Comparison of ENCODE assay signal across 11 cellular contexts in the genomic region with DNA sequence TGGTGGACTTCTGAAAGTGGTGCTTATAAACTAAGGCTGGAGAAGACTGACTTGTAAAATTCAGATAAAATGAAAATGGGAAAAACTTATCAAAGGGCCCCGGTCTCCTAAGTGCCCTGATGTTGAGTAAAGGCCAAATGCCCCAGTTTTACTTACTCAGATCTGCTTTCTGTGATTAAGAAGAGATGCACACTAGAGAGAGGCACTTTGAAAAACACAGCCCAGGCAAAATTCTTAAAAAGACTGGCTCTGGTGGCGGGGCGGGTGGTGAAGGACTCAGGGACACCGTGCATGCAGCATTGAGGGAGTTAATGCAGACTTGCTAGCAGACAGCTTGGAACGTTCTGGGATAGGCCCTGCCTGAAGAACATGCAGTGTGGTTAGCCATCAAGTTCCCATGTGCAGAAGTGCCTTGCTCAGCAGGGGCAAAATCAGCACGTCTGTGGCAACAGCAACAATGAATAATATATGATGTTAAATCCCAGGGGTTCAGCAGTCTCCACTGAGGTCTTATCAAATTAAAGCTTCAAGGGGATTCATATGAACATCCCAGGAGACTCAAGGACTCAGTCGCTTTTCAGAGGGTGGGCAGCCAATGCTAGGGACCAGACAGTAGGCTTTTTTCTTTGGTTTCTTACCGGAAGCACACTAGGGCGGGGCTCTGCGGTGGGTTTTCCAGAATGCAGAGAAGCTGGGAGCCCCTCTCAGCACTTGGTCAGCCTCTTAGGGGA.
A peak's percentile ranks its signal among the peaks of the same experiment; 100 is the strongest.
DNase-seq lines count a peak whose midpoint lies in the region; ATAC-seq and TF ChIP-seq lines count a peak whose summit lies in the region.
"Had no signal": no experiment of that assay in that cellular context is flagged by ENCODE, and none has a peak within 500 bp of the region (broad histone marks: within the 10 kb centered on the region; RNA-seq: fewer than 3 reads in every experiment).

No MANE protein-coding gene starts in this region.

- ATAC-seq in activated B cell treated with CpG ODN at 0.5 μM for 24 hours (ENCODE audit: low read depth) (peak; percentile 59), GM18519 (IDR thresholded peaks at IDR 0.05; ENCODE audit: low FRiP score, unreplicated experiment) (no peak)

- peaks cover 10% of the 10 kb centered on the region for H3K4me1 Mint-ChIP-seq in activated naive CD4-positive, alpha-beta T cell treated with anti-CD3 and anti-CD28 coated beads, Interleukin-2, amount 50 U/mL, for 24 hours
- peaks cover 97% of the 10 kb centered on the region for H3K4me1 Mint-ChIP-seq in activated B cell treated with CpG ODN at 0.5 μM for 24 hours
- H3K4me1 Mint-ChIP-seq in immature natural killer cell: peaks cover 99 to 100% of the 10 kb centered on the region in 2 donors

- H3K36me3 Mint-ChIP-seq in activated naive CD4-positive, alpha-beta T cell treated with anti-CD3 and anti-CD28 coated beads, Interleukin-2, amount 50 U/mL, for 24 hours: peaks cover 12% of the 10 kb centered on the region
- peaks cover 2% of the 10 kb centered on the region for H3K36me3 Mint-ChIP-seq in activated B cell treated with CpG ODN at 0.5 μM for 24 hours (ENCODE audit: low read depth)
- peaks cover 0 to 6% (median 4%) of the 10 kb centered on the region in 3 donors for H3K36me3 Mint-ChIP-seq in immature natural killer cell

- DNase-seq in activated naive CD4-positive, alpha-beta T cell (lab: John Stamatoyannopoulos, UW): no peak
- DNase-seq in activated B cell treated with CpG ODN at 0.5 μM for 24 hours (no peak), immature natural killer cell (peak in 2 of 3 donors; percentile 48 to 50), EL (no peak), DMS114 treated with DMSO at 0.1 percent for 48 hours (lab: John Stamatoyannopoulos, UW; ENCODE audit: unreplicated experiment) (no peak), DMS 273 treated with DMSO at 0.1 percent for 48 hours (lab: John Stamatoyannopoulos, UW) (no peak)
- DNase-seq: activated CD4-positive, alpha-beta T cell treated with anti-CD3 and anti-CD28 coated beads for 1 hour; foreskin fibroblast; Kasumi-1 had no signal

- CTCF ChIA-PET in activated B cell treated with CpG ODN at 0.5 μM for 24 hours (lab: Charles Lee): interaction anchor here (0.9 to 6.7 kb wide), 4 partner anchors 10 to 99 kb away, joined by 3 to 32 read pairs (median 4); no protein-coding TSS in a partner anchor

- H3K9me3 Mint-ChIP-seq in activated naive CD4-positive, alpha-beta T cell treated with anti-CD3 and anti-CD28 coated beads, Interleukin-2, amount 50 U/mL, for 24 hours: no peaks in the 10 kb centered on the region
- H3K9me3 Mint-ChIP-seq in activated B cell treated with CpG ODN at 0.5 μM for 24 hours: no peaks in the 10 kb centered on the region
- H3K9me3 Mint-ChIP-seq in immature natural killer cell: no peaks in the 10 kb centered on the region

- intact Hi-C loops in activated B cell treated with CpG ODN at 0.5 μM for 24 hours (cut with micrococcal nuclease): no loop called here

- no peak for TF ChIP-seq CTCF in activated B cell treated with CpG ODN at 0.5 μM for 24 hours (IDR thresholded peaks at IDR 0.05)

- H3K27me3 Mint-ChIP-seq in activated naive CD4-positive, alpha-beta T cell treated with anti-CD3 and anti-CD28 coated beads, Interleukin-2, amount 50 U/mL, for 24 hours: no peaks in the 10 kb centered on the region
- H3K27me3 Mint-ChIP-seq in activated B cell treated with CpG ODN at 0.5 μM for 24 hours: no peaks in the 10 kb centered on the region
- H3K27me3 Mint-ChIP-seq in immature natural killer cell (ENCODE audit: low read depth in 3 of 3): peaks cover 0 to 12% (median 2%) of the 10 kb centered on the region in 3 donors

- POLR2A ChIA-PET in activated B cell treated with CpG ODN at 0.5 μM for 24 hours (lab: Charles Lee): interaction anchor here (0.9 to 17.2 kb wide), 10 partner anchors 13 to 92 kb away, joined by 3 to 243 read pairs (median 6); no protein-coding TSS in a partner anchor

- H3K27ac Mint-ChIP-seq in activated naive CD4-positive, alpha-beta T cell treated with anti-CD3 and anti-CD28 coated beads, Interleukin-2, amount 50 U/mL, for 24 hours: peak overlapping the region; percentile 91
- H3K27ac Mint-ChIP-seq in activated B cell treated with CpG ODN at 0.5 μM for 24 hours (peak overlapping the region; percentile 85), immature natural killer cell (peak overlapping the region; percentile 94 to 99 (median 98))

- peak overlapping the region; percentile 87 for H3K4me3 Mint-ChIP-seq in activated naive CD4-positive, alpha-beta T cell treated with anti-CD3 and anti-CD28 coated beads, Interleukin-2, amount 50 U/mL, for 24 hours
- H3K4me3 Mint-ChIP-seq in activated B cell treated with CpG ODN at 0.5 μM for 24 hours (peak overlapping the region; percentile 73), immature natural killer cell (peak overlapping the region; percentile 66 to 93 (median 85))

Comparison
In these comparisons a context has a peak if more than half of its experiments do, and no peak if none do; other contexts are left out.
1. DNase-seq: peak in immature natural killer cell (2 of 3); none in activated naive CD4-positive, alpha-beta T cell (0 of 4), activated B cell treated with CpG ODN at 0.5 μM for 24 hours (single experiment), EL (single experiment), DMS114 treated with DMSO at 0.1 percent for 48 hours (single experiment) and DMS 273 treated with DMSO at 0.1 percent for 48 hours (single experiment).
2. Peak in every context shown above with its lines, with median percentiles within 50 percentile points of each other: H3K27ac Mint-ChIP-seq and H3K4me3 Mint-ChIP-seq.